Comparison of ENCODE assay signal across 22 cellular contexts in genomic region chr11:44875056-44875455, GRCh38.
DNase-seq lines count a peak whose midpoint lies in the region; ATAC-seq, FAIRE-seq and TF ChIP-seq lines count a peak whose summit lies in the region.
"Had no signal": no experiment of that assay in that cellular context is flagged by ENCODE, and none has a peak within 500 bp of the region (broad histone marks: within the 10 kb centered on the region; RNA-seq: fewer than 3 reads in every experiment).

No MANE protein-coding gene starts in this region.

- CTCF ChIA-PET in H1 (lab: Charles Lee; ENCODE audit: partially characterized antibody): interaction anchor here (0.9 to 3.5 kb wide), 10 partner anchors 10 to 141 kb away, joined by 3 to 18 read pairs (median 4); no protein-coding TSS in a partner anchor

- no peaks in the 10 kb centered on the region for H4K20me1 ChIP-seq in H1 (replicated peaks in 1 of 2; ENCODE audit: control insufficient read depth in 1 of 2, insufficient read depth in 2 of 2, low read length in 2 of 2)
- H4K20me1 ChIP-seq in osteoblast (ENCODE audit: insufficient read depth, low read length): no peaks in the 10 kb centered on the region

- peak; percentile 53 for DNase-seq in D341Med (ENCODE audit: low spot score)
- no peak for DNase-seq in NT2/D1 (ENCODE audit: low read depth, low spot score)
- DNase-seq in H1 (ENCODE audit: low read depth in 1 of 2, low spot score in 2 of 2): no peak
- peak; percentile 42 for DNase-seq in osteoblast (ENCODE audit: insufficient read length, low spot score, missing footprints)
- DNase-seq in left lung: no peak
- DNase-seq in lower lobe of right lung: no peak
- no peak for DNase-seq in DMS114 treated with DMSO at 0.1 percent for 48 hours (lab: John Stamatoyannopoulos, UW; ENCODE audit: unreplicated experiment)
- DNase-seq: 8988T; C1 segment of cervical spinal cord; CD4-positive, CD25-positive, alpha-beta regulatory T cell; CD8-positive, alpha-beta memory T cell; COR-L47; DMS53; DND-41; EL; GM23248; HCEC 1CT; KBM-7 had no signal

- H3K9ac ChIP-seq in NT2/D1 (ENCODE audit: insufficient read length, low read depth) (peak overlapping the region; percentile 25), H1 (replicated peaks in 1 of 4; ENCODE audit: extremely low read depth in 1 of 4, low read depth in 3 of 4, low read length in 3 of 4) (no peak overlapping the region)
- H3K9ac ChIP-seq: GM23248 had no signal

- POLR2A ChIA-PET in H1 (lab: Charles Lee; ENCODE audit: partially characterized antibody): no interaction called here

- no peak overlapping the region for H3K4me3 ChIP-seq in NT2/D1 (ENCODE audit: insufficient read length, low read depth)
- no peak overlapping the region for H3K4me3 ChIP-seq in H1 (ENCODE audit: extremely low read depth in 1 of 4, insufficient read depth in 2 of 4, low read depth in 3 of 4, low read length in 4 of 4)
- H3K4me3 ChIP-seq in osteoblast (ENCODE audit: insufficient read depth, low read length): no peak overlapping the region
- no peak overlapping the region for H3K4me3 ChIP-seq in left lung
- H3K4me3 ChIP-seq in lower lobe of right lung: no peak overlapping the region
- H3K4me3 ChIP-seq: GM12878, GM23248 had no signal

- no peak overlapping the region for H4K91ac ChIP-seq in H1 (replicated peaks; ENCODE audit: insufficient read length, low read length)

- H3K9me3 ChIP-seq in NT2/D1 (ENCODE audit: insufficient read depth, low read length): no peaks in the 10 kb centered on the region
- no peaks in the 10 kb centered on the region for H3K9me3 ChIP-seq in H1 (ENCODE audit: insufficient read depth in 2 of 2, low read depth in 1 of 2, low read length in 1 of 2)
- no peaks in the 10 kb centered on the region for H3K9me3 ChIP-seq in osteoblast (ENCODE audit: low read depth, low read length)
- H3K9me3 ChIP-seq in left lung: peaks cover 0 to 5% of the 10 kb centered on the region in 2 donors
- no peaks in the 10 kb centered on the region for H3K9me3 ChIP-seq in lower lobe of right lung

- H3K18ac ChIP-seq in H1 (ENCODE audit: extremely low read depth, low read length): no peak overlapping the region

- no peak for TF ChIP-seq CTCF in H1 (IDR thresholded peaks at IDR 0.05; ENCODE audit: control extremely low read depth in 1 of 3, insufficient read depth in 1 of 3, low read depth in 1 of 3, low read length in 3 of 3)
- TF ChIP-seq CTCF in osteoblast (IDR thresholded peaks at IDR 0.05; ENCODE audit: extremely low read depth, low read depth, low read length): no peak
- no peak for TF ChIP-seq CTCF in left lung (IDR thresholded peaks at IDR 0.05)
- no peak for TF ChIP-seq CTCF in lower lobe of right lung (IDR thresholded peaks at IDR 0.05)

- H4K8ac ChIP-seq in H1 (ENCODE audit: extremely low read depth, insufficient read depth, low read length): no peak overlapping the region; the same call in 1 of the 2 replicates

- no peaks in the 10 kb centered on the region for H3K23me2 ChIP-seq in H1 (ENCODE audit: low read depth, low read length)

- no peak overlapping the region for H3K14ac ChIP-seq in H1 (ENCODE audit: insufficient read length)

- no peak for FAIRE-seq in H1 (lab: Jason Lieb, UNC)
- FAIRE-seq: GM12878, H54, HTR-8/SVneo had no signal

- ATAC-seq in left lung (no peak), GM21576 (IDR thresholded peaks at IDR 0.05; ENCODE audit: unreplicated experiment) (no peak), lower lobe of right lung (no peak)
- ATAC-seq: GM12878 had no signal

- intact Hi-C loops in left lung (cut with DNase I) (no loop called here), lower lobe of right lung (cut with DNase I) (no loop called here)

- no peak overlapping the region for H2BK120ac ChIP-seq in H1 (replicated peaks; ENCODE audit: low read depth, low read length)

- H3K23ac ChIP-seq in H1 (ENCODE audit: insufficient read length): no peak overlapping the region

- TF ChIP-seq RAD21 in H1 (IDR thresholded peaks at IDR 0.05 in 1 of 2, conservative IDR thresholded peaks at IDR 0.05 in 1 of 2; ENCODE audit: low read depth in 2 of 2, low read length in 2 of 2): no peak

- H2BK12ac ChIP-seq in H1 (ENCODE audit: low read depth, low read length): no peak overlapping the region

- no peak overlapping the region for H4K5ac ChIP-seq in H1 (ENCODE audit: insufficient read length, low read depth, low read length)

- H3K4me1 ChIP-seq in NT2/D1 (ENCODE audit: insufficient read depth, insufficient read length): peaks cover 16% of the 10 kb centered on the region
- H3K4me1 ChIP-seq in H1 (replicated peaks in 1 of 4; ENCODE audit: control insufficient read depth in 3 of 4, insufficient read depth in 4 of 4, low read length in 3 of 4): peaks cover 8 to 23% (median 11%) of the 10 kb centered on the region in 4 experiments
- peaks cover 5% of the 10 kb centered on the region for H3K4me1 ChIP-seq in osteoblast (ENCODE audit: insufficient read depth, low read length)
- H3K4me1 ChIP-seq in left lung: no peaks in the 10 kb centered on the region
- H3K4me1 ChIP-seq in lower lobe of right lung: peaks cover 6% of the 10 kb centered on the region

- H3K27ac ChIP-seq in H1 (ENCODE audit: low read depth, low read length): no peak overlapping the region
- H3K27ac ChIP-seq in osteoblast (ENCODE audit: low read depth, low read length): no peak overlapping the region
- no peak overlapping the region for H3K27ac ChIP-seq in left lung
- H3K27ac ChIP-seq in lower lobe of right lung: no peak overlapping the region
- H3K27ac ChIP-seq: GM23248 had no signal

- H3K79me1 ChIP-seq in H1 (ENCODE audit: low read depth, low read length): no peaks in the 10 kb centered on the region

- no peak for TF ChIP-seq EP300 in H1 (IDR thresholded peaks at IDR 0.05; ENCODE audit: borderline replicate concordance in 1 of 2, low read depth in 2 of 2, low read length in 2 of 2)

- H3K79me2 ChIP-seq in H1 (ENCODE audit: control insufficient read depth in 1 of 2, insufficient read depth in 2 of 2, low read length in 2 of 2): no peaks in the 10 kb centered on the region
- no peaks in the 10 kb centered on the region for H3K79me2 ChIP-seq in osteoblast (ENCODE audit: insufficient read depth, low read length)

- H3K56ac ChIP-seq in H1 (replicated peaks; ENCODE audit: insufficient read length, low read depth, low read length): no peak overlapping the region

- H2BK20ac ChIP-seq in H1 (ENCODE audit: low read length): no peak overlapping the region

- H2BK15ac ChIP-seq in H1 (ENCODE audit: low read length): peak overlapping the region; percentile 1; the same call in 1 of the 2 replicates

- H3K27me3 ChIP-seq in NT2/D1 (ENCODE audit: insufficient read depth, insufficient read length) (no peaks in the 10 kb centered on the region), H1 (replicated peaks in 1 of 4; ENCODE audit: control insufficient read depth in 3 of 4, extremely low read depth in 1 of 4, insufficient read depth in 3 of 4, low read length in 3 of 4) (peaks cover 0 to 19% (median 15%) of the 10 kb centered on the region in 4 experiments; a peak in 6 of 7 replicates), osteoblast (ENCODE audit: insufficient read depth, low read length) (peaks cover 7% of the 10 kb centered on the region), left lung (peaks cover 0 to 21% of the 10 kb centered on the region in 2 donors), lower lobe of right lung (ENCODE audit: low read depth) (no peaks in the 10 kb centered on the region)

- H3K36me3 ChIP-seq in NT2/D1 (ENCODE audit: insufficient read depth, insufficient read length, low read length) (peaks cover 30% of the 10 kb centered on the region), H1 (ENCODE audit: control insufficient read depth in 2 of 4, insufficient read depth in 4 of 4, low read length in 3 of 4) (no peaks in the 10 kb centered on the region), osteoblast (ENCODE audit: insufficient read depth, low read length) (no peaks in the 10 kb centered on the region), left lung (no peaks in the 10 kb centered on the region), lower lobe of right lung (no peaks in the 10 kb centered on the region)

- H3K4ac ChIP-seq in H1 (replicated peaks; ENCODE audit: insufficient read length, low read depth, low read length): no peak overlapping the region

- 90% methylated on average over 4 of the region's 4 CpGs; no CpG with 5 or more reads in 1 of the 2 experiments for WGBS in H1 (ENCODE audit: extremely low coverage in 1 of 2, insufficient coverage in 1 of 2, insufficient read length in 1 of 2, insufficient replicate concordance in 2 of 2, low coverage in 1 of 2, low lambda C conversion rate in 2 of 2, missing lambda C conversion rate in 1 of 2), 2 experiments

- H3K4me2 ChIP-seq in H1 (ENCODE audit: insufficient read depth in 1 of 2, low read depth in 2 of 2, low read length in 2 of 2): no peak overlapping the region
- H3K4me2 ChIP-seq in osteoblast (ENCODE audit: insufficient read depth, low read length): no peak overlapping the region

- no peak overlapping the region for H2AK5ac ChIP-seq in H1 (ENCODE audit: low read depth, low read length)

- no peak overlapping the region for H2AFZ ChIP-seq in H1 (ENCODE audit: low read length)
- H2AFZ ChIP-seq in osteoblast (ENCODE audit: low read length): no peak overlapping the region
- H2AFZ ChIP-seq: GM23248 had no signal

- TF ChIP-seq POLR2A in H1 (IDR thresholded peaks at IDR 0.05; ENCODE audit: control extremely low read depth in 1 of 2, low read depth in 2 of 2, low read length in 2 of 2): no peak

- H2BK5ac ChIP-seq in H1 (ENCODE audit: low read depth, low read length): no peak overlapping the region

TF ChIP-seq in H1, 55 proteins besides CTCF, POLR2A, EP300 and RAD21 (continues in another document):
- TF ChIP-seq TAF7 (optimal IDR thresholded peaks at IDR 0.05; ENCODE audit: borderline replicate concordance, low read depth, low read length) (no peak), CEBPB (IDR thresholded peaks at IDR 0.05; ENCODE audit: low read depth, low read length) (no peak), KDM5A (IDR thresholded peaks at IDR 0.05; ENCODE audit: low read length) (no peak), SP4 (IDR thresholded peaks at IDR 0.05; ENCODE audit: low read length) (no peak), KDM4A (IDR thresholded peaks at IDR 0.05; ENCODE audit: low read depth, low read length, severe bottlenecking) (no peak), TCF12 (IDR thresholded peaks at IDR 0.05; ENCODE audit: low read depth, low read length) (no peak), SAP30 (IDR thresholded peaks at IDR 0.05; ENCODE audit: insufficient read depth, insufficient replicate concordance, low read length) (no peak), EZH2 (IDR thresholded peaks at IDR 0.05; ENCODE audit: low read depth, low read length, severe bottlenecking) (no peak)

Comparison
In these comparisons a context has a peak if more than half of its experiments do, and no peak if none do; other contexts are left out.
1. DNase-seq: peak in D341Med (single experiment) and osteoblast (single experiment); none in NT2/D1 (single experiment), H1 (0 of 2), left lung (0 of 2), lower lobe of right lung (single experiment) and DMS114 treated with DMSO at 0.1 percent for 48 hours (single experiment).